8 cellular contexts compared by ENCODE assay signal in the genomic region with DNA sequence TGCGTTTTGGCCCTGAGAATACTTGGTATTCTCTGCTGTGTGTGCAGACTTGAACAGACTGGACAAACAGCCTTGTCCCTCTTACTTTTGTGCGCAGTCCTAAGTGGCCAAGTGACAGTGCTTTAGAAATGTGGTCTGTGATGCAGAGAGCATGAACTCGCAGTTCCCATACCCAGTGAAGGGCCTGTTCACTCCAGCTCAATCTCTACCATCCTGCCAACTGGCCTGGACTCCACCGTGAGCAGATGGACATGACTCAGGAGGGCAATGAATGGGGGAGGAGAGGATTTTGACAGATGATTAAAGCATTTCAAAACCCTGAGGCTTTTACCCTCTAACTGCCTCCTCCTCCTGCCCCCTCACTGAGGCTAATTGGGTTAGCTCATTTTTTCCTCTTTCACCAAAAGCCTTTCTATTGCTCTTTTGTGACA.
A peak's percentile ranks its signal among the peaks of the same experiment; 100 is the strongest.
DNase-seq lines count a peak whose midpoint lies in the region; ATAC-seq and TF ChIP-seq lines count a peak whose summit lies in the region.

No MANE protein-coding gene starts in this region.

- peak; percentile 3 for DNase-seq in GOT3 (lab: John Stamatoyannopoulos, UW)
- DNase-seq in RWPE2 (ENCODE audit: low spot score): no peak
- DNase-seq in foreskin keratinocyte: peak; percentile 8 to 53
- DNase-seq in sigmoid colon: peak; percentile 72
- no peak for DNase-seq in GM13977 (ENCODE audit: low spot score)

- H3K27me3 ChIP-seq in RWPE2 (ENCODE audit: insufficient read depth, poor library complexity, severe bottlenecking) (no peaks in the 10 kb centered on the region), foreskin keratinocyte (peaks cover 57% of the 10 kb centered on the region), sigmoid colon (no peaks in the 10 kb centered on the region)

- H3K27ac ChIP-seq in RWPE2 (ENCODE audit: poor library complexity, severe bottlenecking): peak overlapping the region; percentile 23
- H3K27ac ChIP-seq in foreskin keratinocyte: no peak overlapping the region
- peak overlapping the region; percentile 28 to 79 (median 72) for H3K27ac ChIP-seq in sigmoid colon

- no peak overlapping the region for H3K4me3 ChIP-seq in RWPE2 (ENCODE audit: severe bottlenecking)
- H3K4me3 ChIP-seq in sigmoid colon: no peak overlapping the region

- WGBS in sigmoid colon, 2 donors: 78 to 79% methylated on average over 4 of the region's 4 CpGs

- peaks cover 29% of the 10 kb centered on the region for H3K4me1 ChIP-seq in RWPE2 (ENCODE audit: insufficient read depth, poor library complexity, severe bottlenecking)
- no peaks in the 10 kb centered on the region for H3K4me1 ChIP-seq in foreskin keratinocyte
- H3K4me1 ChIP-seq in sigmoid colon: peaks cover 0 to 55% (median 35%) of the 10 kb centered on the region in 4 donors

- in situ Hi-C loops in GM13977 (cut with MboI; ENCODE audit: low pct_unique_long_range_greater_than_20kb, low sequenced_read_pairs, unreplicated experiment): no loop called here

- no peak for TF ChIP-seq CTCF in RWPE2 (IDR thresholded peaks at IDR 0.05; ENCODE audit: poor library complexity, severe bottlenecking)
- no peak for TF ChIP-seq CTCF in foreskin keratinocyte (conservative IDR thresholded peaks at IDR 0.05)
- no peak for TF ChIP-seq CTCF in sigmoid colon (IDR thresholded peaks at IDR 0.05)
- TF ChIP-seq CTCF in GM13977 (IDR thresholded peaks at IDR 0.05; ENCODE audit: extremely low read depth, insufficient read depth, missing control alignments): no peak

- no peaks in the 10 kb centered on the region for H3K36me3 ChIP-seq in RWPE2 (ENCODE audit: low read depth)
- no peaks in the 10 kb centered on the region for H3K36me3 ChIP-seq in sigmoid colon

- TF ChIP-seq POLR2A in sigmoid colon (IDR thresholded peaks at IDR 0.05): no peak

- TF ChIP-seq EP300 in sigmoid colon (IDR thresholded peaks at IDR 0.05): no peak

- no peaks in the 10 kb centered on the region for H3K9me3 ChIP-seq in RWPE2 (ENCODE audit: severe bottlenecking)
- H3K9me3 ChIP-seq in sigmoid colon: no peaks in the 10 kb centered on the region

- intact Hi-C loops in sigmoid colon (cut with DNase I): no loop called here

- ATAC-seq in RWPE2 (ENCODE audit: low read depth) (peak; percentile 91), foreskin keratinocyte (peak; percentile 61), GM21360 (IDR thresholded peaks at IDR 0.05; ENCODE audit: unreplicated experiment) (no peak), HG03025 (IDR thresholded peaks at IDR 0.05; ENCODE audit: low FRiP score, unreplicated experiment) (no peak), HG02981 (IDR thresholded peaks at IDR 0.05; ENCODE audit: unreplicated experiment) (no peak)

Comparison
In these comparisons a context has a peak if more than half of its experiments do, and no peak if none do; other contexts are left out.
1. DNase-seq: peak in GOT3 (single experiment), foreskin keratinocyte (2 of 2) and sigmoid colon (single experiment); none in RWPE2 (single experiment) and GM13977 (single experiment).
2. ATAC-seq: peak in RWPE2 (single experiment) and foreskin keratinocyte (single experiment); none in GM21360 (single experiment), HG03025 (single experiment) and HG02981 (single experiment).